In genomic region chr1:231533240-231533639, GRCh38 we compare ENCODE assay signal across 27 cellular contexts.
"Had no signal": no experiment of that assay in that cellular context is flagged by ENCODE, and none has a peak within 500 bp of the region (broad histone marks: within the 10 kb centered on the region; RNA-seq: fewer than 3 reads in every experiment).

No MANE protein-coding gene starts in this region.

- ATAC-seq: activated CD4-positive, CD25-positive, alpha-beta regulatory T cell treated with anti-CD3 and anti-CD28 coated beads, Interleukin-2, amount 50 U/mL, for 24 hours; activated CD8-positive, alpha-beta T cell treated with anti-CD3 and anti-CD28 coated beads for 36 hours; activated T-cell treated with anti-CD3 and anti-CD28 coated beads, Interleukin-2, amount 50 U/mL, for 4 hours; esophagus mucosa; heart left ventricle; WTC11 had no signal

- H3K4me1 ChIP-seq: breast epithelium had no signal

- H3K9me3 ChIP-seq: breast epithelium, colonic mucosa, heart left ventricle had no signal

- DNase-seq: activated CD4-positive, alpha-beta T cell treated with anti-CD3 and anti-CD28 coated beads for 48 hours; activated CD4-positive, alpha-beta T cell treated with anti-CD3 and anti-CD28 coated beads, Interleukin-2, amount 50 U/mL, for 1 hour; activated CD4-positive, alpha-beta T cell treated with anti-CD3 and anti-CD28 coated beads, Interleukin-2, amount 50 U/mL, for 48 hours; activated CD8-positive, alpha-beta memory T cell treated with anti-CD3 and anti-CD28 coated beads for 24 hours; activated CD8-positive, alpha-beta T cell treated with anti-CD3 and anti-CD28 coated beads for 36 hours; activated effector memory CD4-positive, alpha-beta T cell treated with anti-CD3 and anti-CD28 coated beads, Interleukin-2, amount 50 U/mL, for 16 hours; activated naive CD4-positive, alpha-beta T cell treated with anti-CD3 and anti-CD28 coated beads, Interleukin-2, amount 10 ng/mL, durations not matched to agents 7 days and 5 days; activated T-cell treated with anti-CD3 and anti-CD28 coated beads, Interleukin-2, amount 50 U/mL, for 4 hours; amniotic stem cell; anterior cingulate cortex; central memory CD4-positive, alpha-beta T cell; cerebellar nuclear complex; colonic mucosa; effector memory CD4-positive, alpha-beta T cell; endodermal cell; foreskin fibroblast; glutamatergic neuron; heart left ventricle; T-helper 1 cell; T-helper 2 cell had no signal

- H3K4me3 Mint-ChIP-seq: activated CD8-positive, alpha-beta T cell treated with anti-CD3 and anti-CD28 coated beads for 36 hours; activated naive CD4-positive, alpha-beta T cell treated with anti-CD3 and anti-CD28 coated beads, Interleukin-2, amount 10 ng/mL, durations not matched to agents 7 days and 5 days; activated naive CD8-positive, alpha-beta T cell; activated T-cell treated with anti-CD3 and anti-CD28 coated beads, Interleukin-2, amount 50 U/mL, for 4 hours; endodermal cell; WTC11 had no signal

- H3K27me3 ChIP-seq: breast epithelium, cardiac muscle cell, colonic mucosa, heart left ventricle had no signal

- H3K27ac ChIP-seq: breast epithelium, colonic mucosa, heart left ventricle had no signal

- H3K9me3 Mint-ChIP-seq: activated CD8-positive, alpha-beta T cell treated with anti-CD3 and anti-CD28 coated beads for 36 hours; activated T-cell treated with anti-CD3 and anti-CD28 coated beads, Interleukin-2, amount 50 U/mL, for 4 hours; activated T-helper 2 cell treated with anti-CD3 and anti-CD28 coated beads, Interferon-gamma antibody, Interleukin-2, Interleukin-4, amounts not matched to agents 10 μg/mL and 5 μg/mL and 100 μg/mL, durations not matched to agents 14 hours and 24 hours and 36 hours; endodermal cell; WTC11 had no signal

- H3K36me3 ChIP-seq: breast epithelium, colonic mucosa had no signal

- H3K27ac Mint-ChIP-seq: activated CD8-positive, alpha-beta T cell treated with anti-CD3 and anti-CD28 coated beads for 36 hours; activated naive CD4-positive, alpha-beta T cell treated with anti-CD3 and anti-CD28 coated beads, Interleukin-2, amount 10 ng/mL, durations not matched to agents 7 days and 5 days; activated naive CD8-positive, alpha-beta T cell; activated T-helper 2 cell treated with anti-CD3 and anti-CD28 coated beads, Interferon-gamma antibody, Interleukin-2, Interleukin-4, amounts not matched to agents 10 μg/mL and 5 μg/mL and 100 μg/mL, durations not matched to agents 14 hours and 24 hours and 36 hours; endodermal cell; WTC11 had no signal

- H3K4me3 ChIP-seq: breast epithelium, cardiac muscle cell, colonic mucosa, heart left ventricle had no signal

- H3K27me3 Mint-ChIP-seq: activated CD8-positive, alpha-beta T cell treated with anti-CD3 and anti-CD28 coated beads for 36 hours; activated naive CD4-positive, alpha-beta T cell treated with anti-CD3 and anti-CD28 coated beads, Interleukin-2, amount 10 ng/mL, durations not matched to agents 7 days and 5 days; activated naive CD8-positive, alpha-beta T cell had no signal
